ENCODE assay signal across 8 cellular contexts in genomic region chr12:64610660-64611429, GRCh38. TPM values are rescaled to one million over a fixed set of nuclear protein-coding genes. Genes with fewer than 3 reads are reported as not detected.
A peak's percentile ranks its signal among the peaks of the same experiment; 100 is the strongest.
DNase-seq lines count a peak whose midpoint lies in the region; ATAC-seq and TF ChIP-seq lines count a peak whose summit lies in the region.

No MANE protein-coding gene starts in this region.

- no peaks in the 10 kb centered on the region for H3K27me3 Mint-ChIP-seq in memory B cell

- H3K27ac ChIP-seq in dorsolateral prefrontal cortex = peak overlapping the region in 54 of 59 donors; percentile 1 to 89 (median 74)

- H3K36me3 Mint-ChIP-seq in memory B cell = peaks cover 7% of the 10 kb centered on the region

- ATAC-seq in HG02678 (IDR thresholded peaks at IDR 0.05; ENCODE audit: unreplicated experiment) (peak; percentile 53), memory B cell (ENCODE audit: low read depth) (peak; percentile 58)

- H3K27ac Mint-ChIP-seq in memory B cell = peak overlapping the region; percentile 93

- no peaks in the 10 kb centered on the region for H3K27me3 ChIP-seq in dorsolateral prefrontal cortex

- peak overlapping the region; percentile 89 for H3K4me3 Mint-ChIP-seq in memory B cell

- peak in 2 of 56 donors; percentile 4 to 5 for TF ChIP-seq CTCF in dorsolateral prefrontal cortex (IDR thresholded peaks at IDR 0.05 in 54 of 56, conservative IDR thresholded peaks at IDR 0.05 in 2 of 56; ENCODE audit: low read depth in 1 of 56, partially characterized antibody in 56 of 56)

- H3K9me3 Mint-ChIP-seq in memory B cell = no peaks in the 10 kb centered on the region

- peak overlapping the region; percentile 49 to 91 (median 77) for H3K4me3 ChIP-seq in dorsolateral prefrontal cortex

- DNase-seq in NCI-H2029 (lab: John Stamatoyannopoulos, UW) (peak; percentile 36), NCI-H2029 treated with DMSO at 0.1 percent for 48 hours (lab: John Stamatoyannopoulos, UW) (no peak), NCI-H2107 treated with DMSO at 0.1 percent for 48 hours (lab: John Stamatoyannopoulos, UW; ENCODE audit: unreplicated experiment) (peak; percentile 24), dorsolateral prefrontal cortex (peak in 4 of 10 donors; percentile 5 to 59 (median 34)), memory B cell (ENCODE audit: low spot score in 2 of 2) (peak; percentile 61 to 73)
- peak; percentile 75 for DNase-seq in activated CD4-positive, alpha-beta T cell treated with anti-CD3 and anti-CD28 coated beads for 48 hours
- peak; percentile 50 to 64 for DNase-seq in stimulated activated CD8-positive, alpha-beta memory T cell treated with anti-CD3 and anti-CD28 coated beads, Interleukin-2, amount 100 ng/mL, for 48 hours (ENCODE audit: low read depth in 2 of 2)

- intact Hi-C loops in dorsolateral prefrontal cortex (cut with DNase I) = loop anchor here (5.0 to 10.0 kb wide), 3 partner anchors 56 to 84 kb away; no protein-coding TSS in a partner anchor

- peaks cover 26% of the 10 kb centered on the region for H3K4me1 Mint-ChIP-seq in memory B cell

RNA-seq across cellular contexts. Expression of gene RASSF3, which starts 0.6 kb away (rescaled TPM):
- total RNA-seq in dorsolateral prefrontal cortex = 10 to 100 TPM in 97 of 120 experiments, 1 to 10 TPM in 23; 6.5 to 38.3 (median 12.8) TPM
